In the genomic region with DNA sequence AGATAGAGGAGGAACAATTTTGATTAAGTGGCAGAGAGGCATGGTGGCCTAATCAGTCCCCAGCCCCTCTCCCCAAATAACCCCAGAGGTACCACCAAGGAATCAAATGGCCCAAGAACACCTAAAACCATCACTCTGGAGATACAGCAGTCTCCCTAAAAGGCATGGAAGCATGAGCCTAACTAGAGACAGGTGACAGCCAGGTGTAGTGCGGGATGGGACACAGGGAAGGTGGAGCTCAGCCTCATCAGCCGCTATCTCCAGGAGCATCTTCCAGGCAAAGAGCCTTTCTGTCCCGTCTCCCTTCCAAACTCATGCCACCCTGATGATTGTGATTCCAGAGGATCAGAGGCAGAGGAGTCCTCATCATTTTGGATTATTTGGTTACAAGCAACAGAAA, we compare ENCODE assay signal across 20 cellular contexts.
"Had no signal": no experiment of that assay in that cellular context is flagged by ENCODE, and none has a peak within 500 bp of the region (broad histone marks: within the 10 kb centered on the region; RNA-seq: fewer than 3 reads in every experiment).

No MANE protein-coding gene starts in this region.

- H3K4me1 ChIP-seq: SJCRH30 had no signal

- H3K36me3 ChIP-seq: MG63, SJCRH30 had no signal

- H3K9me3 ChIP-seq: MG63, SJCRH30 had no signal

- H3K27ac ChIP-seq: RWPE1, SJCRH30 had no signal

- ATAC-seq: SK-N-SH treated with all-trans-retinoic acid at 6 μM for 48 hours had no signal

- DNase-seq: Karpas-422, KG1, NCI-H1092, NCI-H1105 treated with DMSO at 0.1 percent for 48 hours, NCI-H1417 treated with DMSO at 0.1 percent for 48 hours, NCI-H146, NCI-H1694 treated with DMSO at 0.1 percent for 48 hours, NCI-H1930, NCI-H2081, NCI-H2107, NCI-H226, NCI-H510A, NCI-H524 treated with DMSO at 0.1 percent for 48 hours, NCI-H69, NCI-H774, SHP77 treated with DMSO at 0.1 percent for 48 hours, SJCRH30 had no signal

- H3K4me3 ChIP-seq: MG63, SJCRH30 had no signal

- H3K27me3 ChIP-seq: MG63 had no signal
